In genomic region chr14:61988240-61988639, GRCh38 we compare ENCODE assay signal across 6 cellular contexts.
"Had no signal": no experiment of that assay in that cellular context is flagged by ENCODE, and none has a peak within 500 bp of the region (broad histone marks: within the 10 kb centered on the region; RNA-seq: fewer than 3 reads in every experiment).

No MANE protein-coding gene starts in this region.

- H3K4me3 ChIP-seq: K562 had no signal

- H3K9ac ChIP-seq: KMS-11 had no signal

- FAIRE-seq: HepG2, K562 had no signal

- H3K27ac ChIP-seq: HL-60, KMS-11 had no signal

- ATAC-seq: HepG2, K562 had no signal

- DNase-seq: KBM-7, KG1 had no signal

- H3K4me2 ChIP-seq: KMS-11 had no signal
